9 cellular contexts compared by ENCODE assay signal in the genomic region with DNA sequence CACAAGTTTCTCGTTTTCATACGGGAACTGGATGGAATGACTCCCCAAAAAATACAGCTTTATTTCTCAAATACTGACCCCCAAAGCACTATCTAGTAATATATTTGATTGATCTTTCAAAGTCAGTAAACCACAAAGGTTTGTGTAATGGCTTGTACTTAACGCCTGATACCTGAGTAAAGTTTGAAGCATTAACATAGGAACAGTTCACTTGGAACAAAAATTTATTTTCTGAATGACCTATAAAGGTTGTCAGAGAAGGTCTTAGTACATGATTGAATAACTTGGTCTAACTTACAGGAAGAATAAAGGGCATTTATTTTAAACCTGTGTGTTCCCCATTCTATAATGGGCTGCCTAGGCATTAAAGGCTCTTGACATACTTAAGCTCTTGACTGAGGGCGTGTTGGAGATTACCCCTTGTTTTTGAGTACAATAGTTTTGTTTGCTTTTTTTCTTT. TPM values are rescaled to one million over a fixed set of nuclear protein-coding genes. Genes with fewer than 3 reads are reported as not detected.
DNase-seq lines count a peak whose midpoint lies in the region; ATAC-seq and TF ChIP-seq lines count a peak whose summit lies in the region.
"Had no signal": no experiment of that assay in that cellular context is flagged by ENCODE, and none has a peak within 500 bp of the region (broad histone marks: within the 10 kb centered on the region; RNA-seq: fewer than 3 reads in every experiment).

No MANE protein-coding gene starts in this region.

- H3K4me1 ChIP-seq in muscle layer of colon (ENCODE audit: insufficient read depth, low read length) (no peaks in the 10 kb centered on the region), mucosa of descending colon (ENCODE audit: low read depth) (peaks cover 11% of the 10 kb centered on the region)

- H3K4me3 ChIP-seq in muscle layer of colon (ENCODE audit: low read depth in 1 of 2, low read length in 2 of 2) = peak overlapping the region; percentile 88 to 89
- no peak overlapping the region for H3K4me3 ChIP-seq in mucosa of descending colon

- intact Hi-C loops in mucosa of descending colon (cut with DNase I, micrococcal nuclease) = no loop called here

- no peaks in the 10 kb centered on the region for H3K27me3 ChIP-seq in muscle layer of colon (ENCODE audit: control insufficient read depth in 1 of 2, insufficient read depth in 2 of 2, low read length in 2 of 2)

- in situ Hi-C loops in ACHN (cut with HindIII; ENCODE audit: low pct_ligation_motif_present, low pct_unique_long_range_greater_than_20kb, low sequenced_read_pairs) = no loop called here

- H3K27ac ChIP-seq in cingulate gyrus (ENCODE audit: low read depth, low read length) (peak overlapping the region; percentile 96), muscle layer of colon (ENCODE audit: low read depth, low read length) (peak overlapping the region; percentile 92)

- ATAC-seq in GM21526 (IDR thresholded peaks at IDR 0.05; ENCODE audit: low FRiP score, unreplicated experiment) = no peak
- no peak for ATAC-seq in mucosa of descending colon
- no peak for ATAC-seq in HG02678 (IDR thresholded peaks at IDR 0.05; ENCODE audit: unreplicated experiment)
- no peak for ATAC-seq in GM21360 (IDR thresholded peaks at IDR 0.05; ENCODE audit: unreplicated experiment)

- peak overlapping the region; percentile 50 for H3K9ac ChIP-seq in muscle layer of colon (ENCODE audit: low read length)

- H3K9me3 ChIP-seq in muscle layer of colon (ENCODE audit: low read length) (no peaks in the 10 kb centered on the region), mucosa of descending colon (no peaks in the 10 kb centered on the region)

- no peak for TF ChIP-seq CTCF in mucosa of descending colon (IDR thresholded peaks at IDR 0.05)

- DNase-seq in ACHN = peak; percentile 6
- DNase-seq in NAMALWA (ENCODE audit: low spot score) = peak; percentile 50
- no peak for DNase-seq in mucosa of descending colon
- DNase-seq: activated gamma-delta T cell treated with Interleukin-2 at 50 U/mL for 16 hours had no signal

- H3K36me3 ChIP-seq in muscle layer of colon (ENCODE audit: insufficient read depth, low read length) = no peaks in the 10 kb centered on the region
- H3K36me3 ChIP-seq in mucosa of descending colon (ENCODE audit: low read depth) = no peaks in the 10 kb centered on the region

RNA-seq across cellular contexts. Expression of a gene that starts 1.4 kb away (rescaled TPM):
- 1 to 10 TPM in 1 of 3 donors, under 1 TPM in 2; 0.58 to 5.0 (median 0.80) TPM for total RNA-seq in mucosa of descending colon

Comparison
In these comparisons a context has a peak if more than half of its experiments do, and no peak if none do; other contexts are left out.
1. DNase-seq: peak in ACHN (single experiment) and NAMALWA (single experiment); none in mucosa of descending colon (0 of 3).